ENCODE assay signal across 11 cellular contexts in genomic region chr17:964881-965280, GRCh38. TPM values are rescaled to one million over a fixed set of nuclear protein-coding genes. Genes with fewer than 3 reads are reported as not detected.
DNase-seq lines count a peak whose midpoint lies in the region; FAIRE-seq and TF ChIP-seq lines count a peak whose summit lies in the region.
"Had no signal": no experiment of that assay in that cellular context is flagged by ENCODE, and none has a peak within 500 bp of the region (broad histone marks: within the 10 kb centered on the region; RNA-seq: fewer than 3 reads in every experiment).

No MANE protein-coding gene starts in this region.

- CTCF ChIA-PET in SK-N-SH (lab: Yijun Ruan, JAX) = interaction anchor here (0.9 to 1.7 kb wide), 6 partner anchors 9 to 170 kb away, joined by 3 to 6 read pairs (median 4); partner anchors contain the start of gene NXN

- peaks cover 73% of the 10 kb centered on the region for H3K27me3 ChIP-seq in SK-N-SH (ENCODE audit: insufficient read depth)
- peaks cover 19% of the 10 kb centered on the region for H3K27me3 ChIP-seq in transverse colon
- no peaks in the 10 kb centered on the region for H3K27me3 ChIP-seq in testis

- H3K4me3 ChIP-seq in SK-N-SH (ENCODE audit: low read depth in 2 of 2, low read length in 1 of 2) (no peak overlapping the region), kidney (ENCODE audit: low read length in 2 of 2) (no peak overlapping the region), transverse colon (no peak overlapping the region), testis (no peak overlapping the region)
- H3K4me3 ChIP-seq: coronary artery had no signal

- TF ChIP-seq EP300 in SK-N-SH (IDR thresholded peaks at IDR 0.05; ENCODE audit: borderline replicate concordance in 1 of 2, low read depth in 1 of 2, low read length in 1 of 2) (no peak), transverse colon (IDR thresholded peaks at IDR 0.05; ENCODE audit: low read depth) (no peak)

- H3K9me2 ChIP-seq in SK-N-SH = no peaks in the 10 kb centered on the region

- H3K27ac ChIP-seq in SK-N-SH (ENCODE audit: low read depth in 2 of 2, low read length in 1 of 2) (no peak overlapping the region; a peak in 1 of 4 replicates), kidney (ENCODE audit: low read depth in 2 of 2, low read length in 2 of 2) (no peak overlapping the region), transverse colon (peak overlapping the region; percentile 38 to 82 (median 60)), testis (no peak overlapping the region)
- H3K27ac ChIP-seq: coronary artery had no signal

- FAIRE-seq in kidney (lab: Jason Lieb, UNC) = no peak
- FAIRE-seq in frontal cortex (lab: Jason Lieb, UNC) = no peak

- peaks cover 13% of the 10 kb centered on the region for H3K79me2 ChIP-seq in SK-N-SH (ENCODE audit: insufficient read depth)

- TF ChIP-seq CTCF in SK-N-SH (IDR thresholded peaks at IDR 0.05) (no peak), kidney (IDR thresholded peaks at IDR 0.05; ENCODE audit: borderline replicate concordance, extremely low read depth, insufficient read depth) (no peak), transverse colon (IDR thresholded peaks at IDR 0.05) (no peak), testis (IDR thresholded peaks at IDR 0.05) (no peak)

- H3K4me2 ChIP-seq in SK-N-SH = no peak overlapping the region

- intact Hi-C loops in kidney (cut with DNase I) (no loop called here), transverse colon (cut with DNase I; ENCODE audit: low total_unique reads) (no loop called here), testis (cut with DNase I; ENCODE audit: low total_unique reads) (no loop called here)

- 59% methylated on average over 14 of the region's 14 CpGs for WGBS in SK-N-SH (ENCODE audit: low lambda C conversion rate)
- 73 to 95% methylated on average over 3 to 14 of the region's 14 CpGs for WGBS in transverse colon (ENCODE audit: low coverage in 1 of 2), 2 donors
- 84 to 88% methylated on average over 14 of the region's 14 CpGs for WGBS in testis, 2 donors

- H3K9ac ChIP-seq in SK-N-SH (no peak overlapping the region), kidney (ENCODE audit: low read length in 2 of 2) (no peak overlapping the region)

- TF ChIP-seq POLR2A in transverse colon (IDR thresholded peaks at IDR 0.05) (no peak), testis (IDR thresholded peaks at IDR 0.05) (no peak)

- no peak for TF ChIP-seq RAD21 in SK-N-SH (IDR thresholded peaks at IDR 0.05; ENCODE audit: low read length)

- peaks cover 27% of the 10 kb centered on the region; the same call in 1 of the 2 replicates for H4K20me1 ChIP-seq in SK-N-SH (ENCODE audit: insufficient read depth)

- peaks cover 0 to 5% of the 10 kb centered on the region in 2 experiments; a peak in 1 of 4 replicates for H3K4me1 ChIP-seq in SK-N-SH (ENCODE audit: control insufficient read depth in 1 of 2, insufficient read depth in 2 of 2, low read depth in 1 of 2, low read length in 1 of 2)
- H3K4me1 ChIP-seq in kidney (ENCODE audit: control insufficient read depth in 1 of 2, insufficient read depth in 1 of 2, low read depth in 1 of 2, low read length in 2 of 2) = no peaks in the 10 kb centered on the region
- peaks cover 0 to 15% (median 2%) of the 10 kb centered on the region in 4 donors for H3K4me1 ChIP-seq in transverse colon
- no peaks in the 10 kb centered on the region for H3K4me1 ChIP-seq in testis

- H3F3A ChIP-seq in SK-N-SH (replicated peaks; ENCODE audit: insufficient read depth) = no peaks in the 10 kb centered on the region

- POLR2A ChIA-PET in SK-N-SH (lab: Yijun Ruan, JAX) = no interaction called here

- no peaks in the 10 kb centered on the region for H3K36me3 ChIP-seq in SK-N-SH (replicated peaks in 1 of 2; ENCODE audit: control insufficient read depth in 1 of 2, insufficient read depth in 2 of 2, low read length in 1 of 2)
- no peaks in the 10 kb centered on the region for H3K36me3 ChIP-seq in kidney (ENCODE audit: control insufficient read depth in 1 of 2, insufficient read depth in 2 of 2, low read length in 2 of 2)
- no peaks in the 10 kb centered on the region for H3K36me3 ChIP-seq in transverse colon
- no peaks in the 10 kb centered on the region for H3K36me3 ChIP-seq in testis (ENCODE audit: low read depth, missing control alignments)

- DNase-seq in NCI-H2107 treated with DMSO at 0.1 percent for 48 hours (lab: John Stamatoyannopoulos, UW; ENCODE audit: unreplicated experiment) (peak; percentile 31), NCI-H2107 (lab: John Stamatoyannopoulos, UW) (no peak), SK-N-SH (peak; percentile 59), kidney (peak; percentile 11), transverse colon (no peak), testis (no peak), frontal cortex (ENCODE audit: low spot score in 2 of 2) (no peak)
- no peak for DNase-seq in activated T-cell treated with anti-CD3 and anti-CD28 coated beads, Interleukin-2, amount 50 U/mL, for 1 hour
- DNase-seq: COR-L47, NCI-H2081 treated with DMSO at 0.1 percent for 48 hours had no signal

- in situ Hi-C loops in transverse colon (cut with MboI; ENCODE audit: low pct_ligation_motif_present in 1 of 4, low pct_unique_long_range_greater_than_20kb in 1 of 4, low sequenced_read_pairs in 3 of 4) = no loop called here

- H3K9me3 ChIP-seq in SK-N-SH (no peaks in the 10 kb centered on the region), kidney (ENCODE audit: control insufficient read depth in 1 of 2, low read length in 2 of 2) (no peaks in the 10 kb centered on the region), transverse colon (no peaks in the 10 kb centered on the region), testis (no peaks in the 10 kb centered on the region)

- no peak overlapping the region for H2AFZ ChIP-seq in SK-N-SH (ENCODE audit: low read depth)

TF ChIP-seq in SK-N-SH, 30 proteins besides CTCF, POLR2A, EP300 and RAD21 (continues in another document):
- TF ChIP-seq IRF3 (IDR thresholded peaks at IDR 0.05; ENCODE audit: low read depth, low read length) (no peak), REST (IDR thresholded peaks at IDR 0.05; ENCODE audit: low read depth, low read length) (no peak), NRF1 (IDR thresholded peaks at IDR 0.05; ENCODE audit: low read depth, low read length) (no peak), CHD2 (IDR thresholded peaks at IDR 0.05; ENCODE audit: low read length, partially characterized antibody) (no peak), MXI1 (IDR thresholded peaks at IDR 0.05; ENCODE audit: low read depth, low read length) (no peak), ELF1 (IDR thresholded peaks at IDR 0.05) (no peak), TCF12 (IDR thresholded peaks at IDR 0.05) (no peak), SIN3A (IDR thresholded peaks at IDR 0.05; ENCODE audit: borderline replicate concordance, low read depth, low read length) (no peak), FOXJ3 (CRISPR knock-in tag; IDR thresholded peaks at IDR 0.05) (no peak), TAF1 (IDR thresholded peaks at IDR 0.05; ENCODE audit: borderline replicate concordance, low read depth, low read length) (no peak)

RNA-seq across cellular contexts. Expression of gene NXN, which starts 14.7 kb away (rescaled TPM):
- polyA plus RNA-seq in SK-N-SH (2012; rRNA removed) (19.5 and 23.9 TPM in 2 replicates), kidney (ENCODE audit: insufficient read depth, low read depth, low replicate concordance) (10.2 TPM), testis (ENCODE audit: insufficient read depth, low read depth, low replicate concordance) (23.0 TPM)
- polyA plus RNA-seq in SK-N-SH (2012; cell fraction: cytosol; rRNA removed) = 13.0 and 16.3 TPM in 2 replicates
- polyA plus RNA-seq in SK-N-SH (2012; cell fraction: nucleus; rRNA removed) = 16.6 and 20.7 TPM in 2 replicates
- total RNA-seq in kidney (26.8 TPM), transverse colon (100 to 1,000 TPM in 1 of 4 donors, 10 to 100 TPM in 3; 10.6 to 222 (median 13.8) TPM), testis (10 to 100 TPM; 22.9 to 26.0 TPM), frontal cortex (18.3 TPM)

RNA-seq across cellular contexts. Expression of gene TIMM22, which starts 32.0 kb away (rescaled TPM):
- 9.9 and 10.7 TPM in 2 replicates for polyA plus RNA-seq in SK-N-SH (2012; rRNA removed)
- 11.3 and 11.4 TPM in 2 replicates for polyA plus RNA-seq in SK-N-SH (2012; cell fraction: cytosol; rRNA removed)
- 5.0 and 5.2 TPM in 2 replicates for polyA plus RNA-seq in SK-N-SH (2012; cell fraction: nucleus; rRNA removed)
- total RNA-seq in kidney = 14.6 TPM
- 17.3 TPM for polyA plus RNA-seq in kidney (ENCODE audit: insufficient read depth, low read depth, low replicate concordance)
- 10 to 100 TPM; 10.5 to 17.6 (median 12.1) TPM for total RNA-seq in transverse colon
- 10 to 100 TPM; 18.3 to 19.1 TPM for total RNA-seq in testis
- polyA plus RNA-seq in testis (ENCODE audit: insufficient read depth, low read depth, low replicate concordance) = 18.2 TPM
- 13.5 TPM for total RNA-seq in frontal cortex

Comparison
In these comparisons a context has a peak if more than half of its experiments do, and no peak if none do; other contexts are left out.
1. DNase-seq: peak in NCI-H2107 treated with DMSO at 0.1 percent for 48 hours (single experiment), SK-N-SH (single experiment) and kidney (single experiment); none in NCI-H2107 (single experiment), transverse colon (single experiment), testis (single experiment), frontal cortex (0 of 2) and activated T-cell treated with anti-CD3 and anti-CD28 coated beads, Interleukin-2, amount 50 U/mL, for 1 hour (single experiment).
2. H3K27ac ChIP-seq: peak in transverse colon (4 of 4); none in SK-N-SH (0 of 2), kidney (0 of 2) and testis (0 of 2).